In the genomic region with DNA sequence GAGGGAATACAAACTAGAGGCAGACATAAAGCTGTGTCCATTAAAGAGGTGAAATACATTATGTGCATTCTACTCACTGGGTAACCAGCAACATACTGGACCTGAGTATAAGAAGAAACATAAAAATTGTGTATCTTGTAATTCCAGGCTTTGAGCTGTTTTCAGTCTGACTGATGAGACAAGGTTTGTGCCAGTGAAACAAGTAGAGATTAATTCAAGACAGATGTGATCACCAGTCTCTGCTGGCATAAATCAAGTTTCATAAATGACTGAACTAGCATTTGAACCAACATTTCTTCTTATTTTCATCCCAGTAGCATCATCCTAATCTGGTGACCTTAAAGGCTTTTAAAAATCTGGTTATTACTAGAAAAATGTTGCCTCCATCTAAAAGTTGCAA, we compare ENCODE assay signal across 5 cellular contexts.
"Had no signal": no experiment of that assay in that cellular context is flagged by ENCODE, and none has a peak within 500 bp of the region (broad histone marks: within the 10 kb centered on the region; RNA-seq: fewer than 3 reads in every experiment).

No MANE protein-coding gene starts in this region.

- H3K4me3 ChIP-seq: GM23338, K562 had no signal

- H3K4me3 Mint-ChIP-seq: GM23338, H9 had no signal

- H3K27ac Mint-ChIP-seq: GM23338, H9 had no signal

- H2AFZ ChIP-seq: GM23338 had no signal

- H3K4me1 Mint-ChIP-seq: GM23338, H9 had no signal

- DNase-seq: H9, HCEC 1CT, IMR-90 had no signal

- H3K4me2 ChIP-seq: GM23338 had no signal
